ENCODE assay signal across 1 cellular context in genomic region chr4:128452415-128452814, GRCh38.
TF ChIP-seq lines count a peak whose summit lies in the region.

No MANE protein-coding gene starts in this region.

TF ChIP-seq in K562, 482 proteins besides CTCF, POLR2A, EP300 and RAD21 (continued from another document):
- TF ChIP-seq YY1 (IDR thresholded peaks at IDR 0.05; ENCODE audit: borderline replicate concordance in 1 of 3, control insufficient read depth in 1 of 3, extremely low read depth in 1 of 3, insufficient read depth in 3 of 3, insufficient read length in 1 of 3, insufficient replicate concordance in 2 of 3, low read depth in 1 of 3, low read length in 2 of 3): no peak
